Comparison of ENCODE assay signal across 16 cellular contexts in the genomic region with DNA sequence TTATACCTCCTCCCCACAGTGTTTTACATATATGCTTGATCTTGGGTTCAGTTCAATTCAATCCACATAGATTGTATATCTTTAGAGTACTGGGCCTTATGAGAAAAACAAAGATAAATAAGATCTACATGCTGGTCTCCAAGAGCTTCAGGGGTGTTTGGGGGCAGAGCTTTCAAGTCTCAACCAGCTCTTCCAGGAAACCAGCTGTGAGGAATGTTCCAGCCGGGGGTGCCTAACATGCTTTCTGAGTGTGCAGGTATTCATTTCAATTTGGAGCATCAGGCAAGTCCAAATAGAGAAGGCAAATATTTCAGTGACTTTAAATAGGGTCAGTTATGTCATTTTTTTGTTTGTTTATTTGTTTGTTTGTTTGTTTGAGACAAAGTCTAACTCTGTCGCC. TPM values are rescaled to one million over a fixed set of nuclear protein-coding genes. Genes with fewer than 3 reads are reported as not detected.
A peak's percentile ranks its signal among the peaks of the same experiment; 100 is the strongest.
DNase-seq lines count a peak whose midpoint lies in the region; TF ChIP-seq lines count a peak whose summit lies in the region.
"Had no signal": no experiment of that assay in that cellular context is flagged by ENCODE, and none has a peak within 500 bp of the region (broad histone marks: within the 10 kb centered on the region; RNA-seq: fewer than 3 reads in every experiment).

No MANE protein-coding gene starts in this region.

- H4K20me1 ChIP-seq in PC-9 (ENCODE audit: insufficient read depth) = no peaks in the 10 kb centered on the region
- H4K20me1 ChIP-seq in hepatocyte (ENCODE audit: insufficient read depth, poor library complexity, severe bottlenecking) = no peaks in the 10 kb centered on the region
- H4K20me1 ChIP-seq: BLaER1 had no signal

- no peaks in the 10 kb centered on the region for H3K27me3 Mint-ChIP-seq in CD4-positive, alpha-beta memory T cell

- H3K27me3 ChIP-seq in CD4-positive, alpha-beta memory T cell (ENCODE audit: insufficient read depth, low read length) = no peaks in the 10 kb centered on the region
- H3K27me3 ChIP-seq in PC-9 (ENCODE audit: insufficient read depth, low read depth) = no peaks in the 10 kb centered on the region
- no peaks in the 10 kb centered on the region for H3K27me3 ChIP-seq in hepatocyte
- no peaks in the 10 kb centered on the region for H3K27me3 ChIP-seq in prostate gland (replicated peaks; ENCODE audit: insufficient read depth)
- H3K27me3 ChIP-seq: BLaER1, Peyer's patch had no signal

- no peaks in the 10 kb centered on the region for H3K9me3 ChIP-seq in CD4-positive, alpha-beta memory T cell (ENCODE audit: control insufficient read depth in 1 of 2, low read length in 2 of 2)
- H3K9me3 ChIP-seq in PC-9 (ENCODE audit: insufficient read depth, low read depth) (no peaks in the 10 kb centered on the region), hepatocyte (ENCODE audit: low read depth) (no peaks in the 10 kb centered on the region), prostate gland (no peaks in the 10 kb centered on the region)
- H3K9me3 ChIP-seq: BLaER1, Peyer's patch had no signal

- no peaks in the 10 kb centered on the region for H3K36me3 ChIP-seq in CD4-positive, alpha-beta memory T cell (ENCODE audit: insufficient read depth, low read length)
- H3K36me3 ChIP-seq in PC-9 (ENCODE audit: low read depth) (no peaks in the 10 kb centered on the region), hepatocyte (replicated peaks; ENCODE audit: insufficient read depth, low read depth) (no peaks in the 10 kb centered on the region), prostate gland (no peaks in the 10 kb centered on the region)
- H3K36me3 ChIP-seq: BLaER1, Peyer's patch had no signal

- H3K4me1 ChIP-seq in CD4-positive, alpha-beta memory T cell (ENCODE audit: insufficient read depth, low read length) = peaks cover 29% of the 10 kb centered on the region
- peaks cover 23% of the 10 kb centered on the region for H3K4me1 ChIP-seq in PC-9 (replicated peaks; ENCODE audit: insufficient read depth)
- H3K4me1 ChIP-seq in hepatocyte (ENCODE audit: insufficient read depth) = no peaks in the 10 kb centered on the region
- no peaks in the 10 kb centered on the region for H3K4me1 ChIP-seq in prostate gland (replicated peaks)

- no peaks in the 10 kb centered on the region for H3K9me2 ChIP-seq in PC-9 (ENCODE audit: insufficient read depth)
- H3K9me2 ChIP-seq in hepatocyte (replicated peaks; ENCODE audit: insufficient read depth) = no peaks in the 10 kb centered on the region

- H3K9me3 Mint-ChIP-seq in CD4-positive, alpha-beta memory T cell = no peaks in the 10 kb centered on the region
- H3K9me3 Mint-ChIP-seq: CD8-positive, alpha-beta memory T cell had no signal

- TF ChIP-seq CTCF in PC-9 (conservative IDR thresholded peaks at IDR 0.05) = no peak
- TF ChIP-seq CTCF in hepatocyte (IDR thresholded peaks at IDR 0.05; ENCODE audit: poor library complexity) = no peak
- TF ChIP-seq CTCF in prostate gland (IDR thresholded peaks at IDR 0.05) = no peak
- TF ChIP-seq CTCF in GM10266 (IDR thresholded peaks at IDR 0.05; ENCODE audit: control insufficient read depth, insufficient read depth, low read depth, missing control alignments) = no peak

- no peak overlapping the region for H3K4me3 ChIP-seq in CD4-positive, alpha-beta memory T cell (ENCODE audit: low read length in 2 of 2)
- H3K4me3 ChIP-seq in PC-9 (no peak overlapping the region), hepatocyte (no peak overlapping the region), prostate gland (no peak overlapping the region)
- H3K4me3 ChIP-seq: BLaER1, Peyer's patch had no signal

- H2AFZ ChIP-seq in PC-9 (no peak overlapping the region), hepatocyte (no peak overlapping the region)

- H3K4me1 Mint-ChIP-seq in CD4-positive, alpha-beta memory T cell = peaks cover 27 to 36% (median 30%) of the 10 kb centered on the region in 4 donors

- peak overlapping the region in 6 of 7 donors; percentile 4 to 64 (median 30) for H3K27ac Mint-ChIP-seq in CD4-positive, alpha-beta memory T cell

- H3K4me2 ChIP-seq in PC-9 (no peak overlapping the region; the same call in 1 of the 2 replicates), hepatocyte (no peak overlapping the region)
- H3K4me2 ChIP-seq: BLaER1 had no signal

- no TSS peak for BruUV-seq in PC-9 (replicated peaks; lab: Mats Ljungman, UMichigan)

- CTCF ChIA-PET in CD4-positive, alpha-beta memory T cell (lab: Charles Lee; ENCODE audit: partially characterized antibody) = interaction anchor here (0.7 to 13.4 kb wide), 14 partner anchors 10 to 401 kb away, joined by 3 to 186 read pairs (median 3); no protein-coding TSS in a partner anchor
- CTCF ChIA-PET in PC-9 (lab: Charles Lee) = no interaction called here

- H3K79me2 ChIP-seq in PC-9 (ENCODE audit: low read depth) (no peaks in the 10 kb centered on the region), hepatocyte (no peaks in the 10 kb centered on the region)

- H3K27ac ChIP-seq in CD4-positive, alpha-beta memory T cell (ENCODE audit: low read depth, low read length) = no peak overlapping the region
- H3K27ac ChIP-seq in PC-9 (peak overlapping the region; percentile 85; the same call in 1 of the 2 replicates), hepatocyte (peak overlapping the region; percentile 40), prostate gland (no peak overlapping the region)
- H3K27ac ChIP-seq: BLaER1, Peyer's patch had no signal

- H3K4me3 Mint-ChIP-seq in CD4-positive, alpha-beta memory T cell = no peak overlapping the region

- H3F3A ChIP-seq in PC-9 (ENCODE audit: insufficient read depth, low read depth) = peaks cover 25% of the 10 kb centered on the region; the same call in 1 of the 2 replicates

- POLR2A ChIA-PET in CD4-positive, alpha-beta memory T cell (lab: Charles Lee; ENCODE audit: partially characterized antibody) = interaction anchor here (1.4 to 19.6 kb wide), 7 partner anchors 13 to 396 kb away, joined by 4 to 692 read pairs (median 11); no protein-coding TSS in a partner anchor
- POLR2A ChIA-PET in PC-9 (lab: Charles Lee; ENCODE audit: unreplicated experiment) = no interaction called here

- TF ChIP-seq POLR2A in prostate gland (IDR thresholded peaks at IDR 0.05) = no peak

- no peaks in the 10 kb centered on the region for H3K36me3 Mint-ChIP-seq in CD4-positive, alpha-beta memory T cell
- H3K36me3 Mint-ChIP-seq: CD8-positive, alpha-beta memory T cell had no signal

- WGBS in hepatocyte (ENCODE audit: low lambda C conversion rate, missing lambda C conversion rate) = 86% methylated on average over 2 of the region's 2 CpGs
- WGBS in prostate gland = 69% methylated on average over 2 of the region's 2 CpGs

- intact Hi-C loops in CD4-positive, alpha-beta memory T cell (cut with micrococcal nuclease) = loop anchor here (5.0 kb wide), 1 partner anchor 243 kb away; a partner anchor contains a TSS
- intact Hi-C loops in PC-9 (cut with micrococcal nuclease; ENCODE audit: unreplicated experiment) = loop anchor here (5.0 kb wide), 2 partner anchors 393 to 568 kb away; no protein-coding TSS in a partner anchor
- intact Hi-C loops in prostate gland (cut with DNase I) = loop anchor here (10.0 kb wide), 1 partner anchor 231 kb away; no protein-coding TSS in a partner anchor

- no peak for DNase-seq in CD4-positive, alpha-beta memory T cell
- DNase-seq in PC-9 (no peak), hepatocyte (ENCODE audit: low spot score) (no peak), prostate gland (ENCODE audit: low spot score) (peak; percentile 54), GM10266 (ENCODE audit: extremely low spot score) (no peak), iPS-NIHi11 (ENCODE audit: low spot score) (no peak), inferior parietal cortex (ENCODE audit: extremely low spot score) (no peak)
- DNase-seq: CD8-positive, alpha-beta memory T cell; KBM-7; NCI-H1092; NCI-H1436; NCI-H187 treated with DMSO at 0.1 percent for 48 hours; NCI-H510A; NK-92 treated with Interleukin-12 subunit alpha and Interleukin-12 subunit beta, amount 100 ng/mL, for 24 hours; Peyer's patch had no signal

RNA-seq across cellular contexts. Expression of a gene that starts 5.7 kb away (rescaled TPM):
- total RNA-seq in CD4-positive, alpha-beta memory T cell = 100 to 1,000 TPM; 129 to 149 TPM
- polyA plus RNA-seq in CD4-positive, alpha-beta memory T cell = 10 to 100 TPM in 1 of 2 donors, 1 to 10 TPM in 1; 1.5 to 23.0 TPM
- 66.5 and 76.0 TPM in 2 replicates for total RNA-seq in PC-9 (2021)
- 26.2 and 27.5 TPM in 2 replicates for total RNA-seq in hepatocyte
- 24.8 and 29.7 TPM in 2 replicates for polyA plus RNA-seq in hepatocyte
- total RNA-seq in prostate gland = 10 to 100 TPM; 28.6 to 63.8 TPM

Comparison
In these comparisons a context has a peak if more than half of its experiments do, and no peak if none do; other contexts are left out.
1. H3K27ac ChIP-seq: peak in PC-9 (single experiment) and hepatocyte (single experiment); none in CD4-positive, alpha-beta memory T cell (single experiment) and prostate gland (0 of 2).